ENCODE assay signal across 18 cellular contexts in the genomic region with DNA sequence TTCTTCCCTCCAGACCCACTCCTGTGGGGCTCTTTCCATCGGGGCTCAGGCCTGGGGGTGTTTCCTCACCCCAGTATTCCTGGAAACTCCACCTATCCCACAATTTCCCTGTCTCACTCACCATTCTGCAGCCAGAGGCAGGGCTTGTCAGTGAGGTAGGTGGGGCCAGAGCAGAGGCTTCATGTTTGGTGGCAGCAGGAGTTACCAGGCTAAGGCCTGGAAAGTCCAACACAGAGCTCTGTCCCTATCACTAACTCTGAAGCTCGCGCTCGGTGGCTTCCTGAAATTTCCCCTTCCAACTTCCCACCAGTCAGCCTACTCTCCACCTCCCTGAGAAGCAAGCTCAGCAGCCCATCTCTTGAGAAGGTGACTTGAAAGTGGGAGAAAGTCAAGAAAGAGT. TPM values are rescaled to one million over a fixed set of nuclear protein-coding genes. Genes with fewer than 3 reads are reported as not detected.
A peak's percentile ranks its signal among the peaks of the same experiment; 100 is the strongest.
DNase-seq lines count a peak whose midpoint lies in the region; ATAC-seq, FAIRE-seq and TF ChIP-seq lines count a peak whose summit lies in the region.
"Had no signal": no experiment of that assay in that cellular context is flagged by ENCODE, and none has a peak within 500 bp of the region (broad histone marks: within the 10 kb centered on the region; RNA-seq: fewer than 3 reads in every experiment).

No MANE protein-coding gene starts in this region.

- H2BK20ac ChIP-seq in IMR-90 (ENCODE audit: low read depth, low read length): no peak overlapping the region

- peak overlapping the region; percentile 24 for H2AK9ac ChIP-seq in IMR-90 (replicated peaks; ENCODE audit: low read depth, low read length, poor library complexity)

- FAIRE-seq in HepG2 (lab: Jason Lieb, UNC): no peak
- FAIRE-seq: GM12891, GM18507 had no signal

- H2AFZ ChIP-seq in IMR-90 (replicated peaks; ENCODE audit: low read length, poor library complexity) (no peak overlapping the region), HepG2 (ENCODE audit: low read length) (peak overlapping the region; percentile 9), trophoblast cell (ENCODE audit: insufficient read depth, low read length, poor library complexity) (no peak overlapping the region)

- H4K8ac ChIP-seq in IMR-90 (ENCODE audit: low read depth in 2 of 2, low read length in 2 of 2): no peak overlapping the region
- no peak overlapping the region for H4K8ac ChIP-seq in trophoblast cell (ENCODE audit: low read depth, low read length)

- H3K4me1 Mint-ChIP-seq in activated T-helper 2 cell treated with anti-CD3 and anti-CD28 coated beads, Interferon-gamma antibody, Interleukin-2, Interleukin-4, amounts not matched to agents 10 μg/mL and 5 μg/mL and 100 μg/mL, durations not matched to agents 14 hours and 24 hours and 36 hours (ENCODE audit: low read depth): no peaks in the 10 kb centered on the region
- H3K4me1 Mint-ChIP-seq: CD4-positive, CD25-positive, alpha-beta regulatory T cell had no signal

- H3K18ac ChIP-seq in IMR-90 (ENCODE audit: low read depth, low read length): no peak overlapping the region
- H3K18ac ChIP-seq in trophoblast cell (ENCODE audit: low read length): no peak overlapping the region

- no peaks in the 10 kb centered on the region for H4K20me1 ChIP-seq in BLaER1
- H4K20me1 ChIP-seq in IMR-90 (ENCODE audit: insufficient read depth, low read length): no peaks in the 10 kb centered on the region
- H4K20me1 ChIP-seq in HepG2 (ENCODE audit: insufficient read depth, low read length): no peaks in the 10 kb centered on the region

- no peak overlapping the region for H3K14ac ChIP-seq in IMR-90 (replicated peaks; ENCODE audit: low read depth, low read length)
- H3K14ac ChIP-seq in trophoblast cell (ENCODE audit: low read length): no peak overlapping the region

- H3K9ac ChIP-seq in BLaER1 (no peak overlapping the region), IMR-90 (ENCODE audit: low read depth, low read length) (no peak overlapping the region), HepG2 (ENCODE audit: insufficient read depth, low read depth, low read length) (no peak overlapping the region), trophoblast cell (ENCODE audit: low read length) (no peak overlapping the region)

- TF ChIP-seq POLR2A in IMR-90 (IDR thresholded peaks at IDR 0.05; ENCODE audit: low read depth, low read length): no peak
- no peak for TF ChIP-seq POLR2A in HepG2 (IDR thresholded peaks at IDR 0.05; ENCODE audit: insufficient read depth in 1 of 2, low read depth in 2 of 2, low read length in 2 of 2)

- H3K9me3 ChIP-seq in BLaER1 (no peaks in the 10 kb centered on the region), IMR-90 (ENCODE audit: control insufficient read depth, insufficient read depth, low read length) (no peaks in the 10 kb centered on the region), HepG2 (ENCODE audit: low read length) (no peaks in the 10 kb centered on the region), trophoblast cell (ENCODE audit: insufficient read depth, low read depth, low read length) (peaks cover 2% of the 10 kb centered on the region)
- H3K9me3 ChIP-seq: Caco-2 had no signal

- no peak overlapping the region for H3K4ac ChIP-seq in IMR-90 (ENCODE audit: low read depth, low read length)
- no peak overlapping the region for H3K4ac ChIP-seq in trophoblast cell (ENCODE audit: low read depth, low read length)

- WGBS in IMR-90 (ENCODE audit: extremely low coverage in 2 of 2, insufficient read length in 1 of 2), 2 experiments: no CpG with 5 or more reads among the region's 4 CpGs
- 3% methylated on average over 2 of the region's 4 CpGs for WGBS in HepG2 (ENCODE audit: low lambda C conversion rate)
- WGBS in trophoblast cell (ENCODE audit: extremely low coverage, insufficient coverage, insufficient read length): no CpG with 5 or more reads among the region's 4 CpGs

- POLR2A ChIA-PET in IMR-90 (lab: Charles Lee; ENCODE audit: unreplicated experiment): no interaction called here
- POLR2A ChIA-PET in HepG2 (lab: Yijun Ruan, JAX): no interaction called here

- no peak overlapping the region for H3K27ac Mint-ChIP-seq in activated T-helper 2 cell treated with anti-CD3 and anti-CD28 coated beads, Interferon-gamma antibody, Interleukin-2, Interleukin-4, amounts not matched to agents 10 μg/mL and 5 μg/mL and 100 μg/mL, durations not matched to agents 14 hours and 24 hours and 36 hours
- H3K27ac Mint-ChIP-seq: CD4-positive, CD25-positive, alpha-beta regulatory T cell; CD8-positive, alpha-beta T cell; GM23338 had no signal

- no peak for ATAC-seq in IMR-90 (ENCODE audit: low read depth)
- ATAC-seq in HepG2: peak; percentile 73
- ATAC-seq: CD8-positive, alpha-beta T cell; GM23338; HCT116 had no signal

- H2AK5ac ChIP-seq in IMR-90 (ENCODE audit: low read depth, low read length) (no peak overlapping the region), trophoblast cell (ENCODE audit: low read length) (no peak overlapping the region)

- no peak overlapping the region for H3K4me3 ChIP-seq in BLaER1
- H3K4me3 ChIP-seq in IMR-90 (ENCODE audit: insufficient read depth, low read depth, low read length): no peak overlapping the region
- H3K4me3 ChIP-seq in HepG2 (replicated peaks in 1 of 3; ENCODE audit: insufficient read depth in 1 of 3, low read depth in 2 of 3, low read length in 3 of 3): no peak overlapping the region
- H3K4me3 ChIP-seq in trophoblast cell (ENCODE audit: low read depth, low read length): no peak overlapping the region
- H3K4me3 ChIP-seq: GM23338 had no signal

- dilution Hi-C loops in IMR-90 (cut with HindIII; ENCODE audit: low sequenced_read_pairs, unreplicated experiment): no loop called here

- H3K4me3 Mint-ChIP-seq in activated T-helper 2 cell treated with anti-CD3 and anti-CD28 coated beads, Interferon-gamma antibody, Interleukin-2, Interleukin-4, amounts not matched to agents 10 μg/mL and 5 μg/mL and 100 μg/mL, durations not matched to agents 14 hours and 24 hours and 36 hours (ENCODE audit: low read depth): no peak overlapping the region
- H3K4me3 Mint-ChIP-seq: CD4-positive, CD25-positive, alpha-beta regulatory T cell; CD8-positive, alpha-beta T cell; GM23338; H9 had no signal

- no peak overlapping the region for H3K56ac ChIP-seq in IMR-90 (ENCODE audit: extremely low read depth, insufficient read depth, low read length)

- H3K27me3 ChIP-seq in BLaER1: no peaks in the 10 kb centered on the region
- no peaks in the 10 kb centered on the region; the same call in 1 of the 2 replicates for H3K27me3 ChIP-seq in IMR-90 (ENCODE audit: control insufficient read depth, insufficient read depth, low read length)
- 0 out of 5 replicates have a peak, but pooled peaks cover 0 to 9% of the 10 kb centered on the region in 2 experiments for H3K27me3 ChIP-seq in HepG2 (ENCODE audit: control insufficient read depth in 1 of 2, insufficient read depth in 2 of 2, low read length in 2 of 2)
- no peaks in the 10 kb centered on the region for H3K27me3 ChIP-seq in trophoblast cell (ENCODE audit: insufficient read depth, low read length)

- no peak overlapping the region for H2BK5ac ChIP-seq in IMR-90 (ENCODE audit: low read depth, low read length, poor library complexity, severe bottlenecking)
- H2BK5ac ChIP-seq in trophoblast cell (ENCODE audit: low read depth, low read length, poor library complexity): no peak overlapping the region

- H3K9me3 Mint-ChIP-seq in activated T-helper 2 cell treated with anti-CD3 and anti-CD28 coated beads, Interferon-gamma antibody, Interleukin-2, Interleukin-4, amounts not matched to agents 10 μg/mL and 5 μg/mL and 100 μg/mL, durations not matched to agents 14 hours and 24 hours and 36 hours: no peaks in the 10 kb centered on the region
- H3K9me3 Mint-ChIP-seq: CD8-positive, alpha-beta T cell; GM23338; H9 had no signal

- no peak for DNase-seq in IMR-90
- no peak for DNase-seq in HepG2 (ENCODE audit: low spot score)
- DNase-seq in trophoblast cell: no peak
- no peak for DNase-seq in activated T-helper 2 cell treated with anti-CD3 and anti-CD28 coated beads, Interferon-gamma antibody, Interleukin-2, Interleukin-4, amounts not matched to agents 10 μg/mL and 5 μg/mL and 100 μg/mL, durations not matched to agents 14 hours and 24 hours and 36 hours (ENCODE audit: low spot score)
- no peak for DNase-seq in RPMI8226
- DNase-seq: Caco-2; CD4-positive, CD25-positive, alpha-beta regulatory T cell; CD8-positive, alpha-beta T cell; DMS153; DMS79 treated with DMSO at 0.1 percent for 48 hours; GF-D8; H9 had no signal

- TF ChIP-seq CTCF in IMR-90 (conservative IDR thresholded peaks at IDR 0.05; ENCODE audit: low read depth, low read length): no peak
- no peak for TF ChIP-seq CTCF in HepG2 (CRISPR knock-in tag; IDR thresholded peaks at IDR 0.05)

- intact Hi-C loops in IMR-90 (cut with micrococcal nuclease): no loop called here
- intact Hi-C loops in HepG2 (cut with micrococcal nuclease; ENCODE audit: unreplicated experiment): no loop called here
- intact Hi-C loops in activated T-helper 2 cell treated with anti-CD3 and anti-CD28 coated beads, Interferon-gamma antibody, Interleukin-2, Interleukin-4, amounts not matched to agents 10 μg/mL and 5 μg/mL and 100 μg/mL, durations not matched to agents 14 hours and 24 hours and 36 hours (cut with micrococcal nuclease): no loop called here

- H2BK15ac ChIP-seq in IMR-90 (ENCODE audit: low read depth, low read length): no peak overlapping the region

- H3K23ac ChIP-seq in IMR-90 (ENCODE audit: low read depth, low read length) (no peak overlapping the region), trophoblast cell (ENCODE audit: low read length) (peak overlapping the region; percentile 69)

- CTCF ChIA-PET in IMR-90 (lab: Yijun Ruan, JAX): no interaction called here
- CTCF ChIA-PET in HepG2 (lab: Yijun Ruan, JAX; ENCODE audit: low intra/inter-chr PET ratio, low total read pairs): no interaction called here

- H4K91ac ChIP-seq in IMR-90 (ENCODE audit: insufficient read depth, low read depth, low read length) (no peak overlapping the region), trophoblast cell (ENCODE audit: low read depth, low read length) (no peak overlapping the region)

- H4K5ac ChIP-seq in IMR-90 (ENCODE audit: low read depth, low read length): no peak overlapping the region

- BruUV-seq in IMR-90 (replicated peaks; lab: Mats Ljungman, UMichigan): no TSS peak
- no TSS peak for BruUV-seq in HepG2 (replicated peaks; lab: Mats Ljungman, UMichigan)

- H2BK120ac ChIP-seq in IMR-90 (ENCODE audit: low read depth, low read length) (no peak overlapping the region), trophoblast cell (ENCODE audit: insufficient read depth, low read length, poor library complexity) (no peak overlapping the region)

- TF ChIP-seq EP300 in HepG2 (IDR thresholded peaks at IDR 0.05; ENCODE audit: low read depth in 2 of 2, low read length in 2 of 2) (no peak), HepG2 (CRISPR knock-in tag; IDR thresholded peaks at IDR 0.05; ENCODE audit: borderline replicate concordance) (no peak)

- H3K4me1 ChIP-seq in BLaER1 (peaks cover 25% of the 10 kb centered on the region), IMR-90 (ENCODE audit: control insufficient read depth, insufficient read depth, low read length) (peaks cover 3% of the 10 kb centered on the region; the same call in 1 of the 2 replicates), HepG2 (ENCODE audit: insufficient read depth, low read length) (peaks cover 34% of the 10 kb centered on the region), trophoblast cell (ENCODE audit: control insufficient read depth in 1 of 2, insufficient read depth in 2 of 2, low read length in 2 of 2) (peaks cover 0 to 3% of the 10 kb centered on the region in 2 experiments)
- H3K4me1 ChIP-seq: Caco-2 had no signal

- in situ Hi-C loops in IMR-90 (cut with MboI; ENCODE audit: low sequenced_read_pairs) (no loop called here), HepG2 (cut with HindIII; ENCODE audit: extremely low pct_ligation_motif_present, low pct_unique_long_range_greater_than_20kb) (no loop called here)

- no peaks in the 10 kb centered on the region for H3K9me1 ChIP-seq in IMR-90 (ENCODE audit: insufficient read depth, low read length)

- H3K36me3 ChIP-seq in BLaER1: no peaks in the 10 kb centered on the region
- no peaks in the 10 kb centered on the region for H3K36me3 ChIP-seq in IMR-90 (ENCODE audit: control insufficient read depth, insufficient read depth, low read length)
- no peaks in the 10 kb centered on the region for H3K36me3 ChIP-seq in HepG2 (replicated peaks in 1 of 2; ENCODE audit: control insufficient read depth in 1 of 2, insufficient read depth in 2 of 2, low read length in 2 of 2)
- no peaks in the 10 kb centered on the region for H3K36me3 ChIP-seq in trophoblast cell (ENCODE audit: control insufficient read depth in 1 of 2, insufficient read depth in 2 of 2, low read length in 2 of 2)

- H3K4me2 ChIP-seq in BLaER1: peak overlapping the region; percentile 15; the same call in 1 of the 2 replicates
- no peak overlapping the region for H3K4me2 ChIP-seq in IMR-90 (ENCODE audit: low read depth, low read length)
- H3K4me2 ChIP-seq in HepG2 (ENCODE audit: low read depth, low read length): no peak overlapping the region; the same call in 1 of the 2 replicates
- no peak overlapping the region for H3K4me2 ChIP-seq in trophoblast cell (ENCODE audit: low read length)
- H3K4me2 ChIP-seq: GM23338 had no signal

- no peak overlapping the region for H2BK12ac ChIP-seq in trophoblast cell (ENCODE audit: low read length)

- H3K79me1 ChIP-seq in IMR-90 (ENCODE audit: low read depth in 1 of 2, low read length in 2 of 2): no peaks in the 10 kb centered on the region
- no peaks in the 10 kb centered on the region for H3K79me1 ChIP-seq in trophoblast cell (ENCODE audit: low read length)

- H3K36me3 Mint-ChIP-seq in activated T-helper 2 cell treated with anti-CD3 and anti-CD28 coated beads, Interferon-gamma antibody, Interleukin-2, Interleukin-4, amounts not matched to agents 10 μg/mL and 5 μg/mL and 100 μg/mL, durations not matched to agents 14 hours and 24 hours and 36 hours (ENCODE audit: low read depth): no peaks in the 10 kb centered on the region
- H3K36me3 Mint-ChIP-seq: CD4-positive, CD25-positive, alpha-beta regulatory T cell; CD8-positive, alpha-beta T cell had no signal

- no peak for TF ChIP-seq RAD21 in IMR-90 (IDR thresholded peaks at IDR 0.05; ENCODE audit: low read length)
- TF ChIP-seq RAD21 in HepG2 (CRISPR knock-in tag; IDR thresholded peaks at IDR 0.05): no peak

- no peak overlapping the region for H4K12ac ChIP-seq in trophoblast cell (ENCODE audit: low read depth, low read length)

- H3K27ac ChIP-seq in BLaER1 (no peak overlapping the region), IMR-90 (ENCODE audit: insufficient read depth, low read length) (no peak overlapping the region), HepG2 (ENCODE audit: extremely low read length, insufficient read depth, low read length) (no peak overlapping the region), trophoblast cell (ENCODE audit: low read depth, low read length) (no peak overlapping the region)
- H3K27ac ChIP-seq: C4-2B had no signal

- H3K79me2 ChIP-seq in HepG2 (ENCODE audit: insufficient read depth, low read length) (no peaks in the 10 kb centered on the region), trophoblast cell (ENCODE audit: control insufficient read depth, insufficient read depth, low read length, poor library complexity) (no peaks in the 10 kb centered on the region)

- H3K27me3 Mint-ChIP-seq in activated T-helper 2 cell treated with anti-CD3 and anti-CD28 coated beads, Interferon-gamma antibody, Interleukin-2, Interleukin-4, amounts not matched to agents 10 μg/mL and 5 μg/mL and 100 μg/mL, durations not matched to agents 14 hours and 24 hours and 36 hours (ENCODE audit: low read depth): peaks cover 3% of the 10 kb centered on the region

RNA-seq across cellular contexts. Expression of a gene that starts 44.2 kb away (rescaled TPM):
- total RNA-seq in IMR-90 (2012; rRNA removed) (9.7 and 10.6 TPM in 2 replicates), HepG2 (2016; rRNA removed; fragmentation: Illumina TruSeq; extraction: Trizol) (45.4 and 54.7 TPM in 2 replicates)
- polyA plus RNA-seq in IMR-90 (2012; rRNA removed) (4.2 and 4.7 TPM in 2 replicates), HepG2 (2011; rRNA removed) (6.1 and 7.9 TPM in 2 replicates)
- 1.9 and 3.2 TPM in 2 replicates for polyA plus RNA-seq in IMR-90 (2012; cell fraction: cytosol; rRNA removed)
- 2.5 and 4.3 TPM in 2 replicates for polyA plus RNA-seq in IMR-90 (2012; cell fraction: nucleus; rRNA removed; ENCODE audit: low replicate concordance)
- 8.6 and 10.2 TPM in 2 replicates for total RNA-seq in HepG2 (2016; cell fraction: cytosol; rRNA removed; fragmentation: Illumina TruSeq; extraction: Trizol; ENCODE audit: low read depth)
- total RNA-seq in HepG2 (2016; cell fraction: insoluble cytoplasmic fraction; rRNA removed; fragmentation: Illumina TruSeq; extraction: Trizol): 44.2 and 51.4 TPM in 2 replicates
- 25.6 and 27.4 TPM in 2 replicates for total RNA-seq in HepG2 (2016; cell fraction: membrane; rRNA removed; fragmentation: Illumina TruSeq; extraction: Trizol)
- 26.0 and 31.5 TPM in 2 replicates for total RNA-seq in HepG2 (2016; cell fraction: nucleus; rRNA removed; fragmentation: Illumina TruSeq; extraction: Trizol)
- 4.7 and 5.4 TPM in 2 replicates for polyA plus RNA-seq in HepG2 (2011; cell fraction: cytosol; rRNA removed)
- 3.8 and 5.4 TPM in 2 replicates for polyA plus RNA-seq in HepG2 (2011; cell fraction: nucleus; rRNA removed)
- 5.8 and 9.1 TPM in 2 replicates for polyA plus RNA-seq in HepG2 (2012)
- polyA plus RNA-seq in HepG2 (2016; cell fraction: cytosol; fragmentation: Illumina TruSeq; extraction: Trizol; ENCODE audit: low read depth): 3.9 and 4.0 TPM in 2 replicates
- 40.2 and 42.2 TPM in 2 replicates for polyA plus RNA-seq in HepG2 (2016; cell fraction: insoluble cytoplasmic fraction; fragmentation: Illumina TruSeq; extraction: Trizol; ENCODE audit: low read depth)
- polyA plus RNA-seq in HepG2 (2016; cell fraction: membrane; fragmentation: Illumina TruSeq; extraction: Trizol; ENCODE audit: low read depth): 11.4 and 13.7 TPM in 2 replicates
- polyA plus RNA-seq in HepG2 (2016; cell fraction: nucleus; fragmentation: Illumina TruSeq; extraction: Trizol; ENCODE audit: insufficient read depth, low read depth): 31.4 and 31.9 TPM in 2 replicates
- polyA minus RNA-seq in HepG2 (2011; rRNA and poly(A)+ RNA removed; ENCODE audit: low replicate concordance): 12.9 and 36.5 TPM in 2 replicates
- 7.1 and 11.8 TPM in 2 replicates for polyA minus RNA-seq in HepG2 (2011; cell fraction: cytosol; rRNA and poly(A)+ RNA removed)
- polyA minus RNA-seq in HepG2 (2011; cell fraction: nucleus; rRNA and poly(A)+ RNA removed): 8.9 and 11.2 TPM in 2 replicates
- 8.3 and 8.5 TPM in 2 replicates for polyA plus RNA-seq in trophoblast cell (2013)
- 39.1 and 40.5 TPM in 2 replicates for total RNA-seq in activated T-helper 2 cell treated with anti-CD3 and anti-CD28 coated beads, Interferon-gamma antibody, Interleukin-2, Interleukin-4, amounts not matched to agents 10 μg/mL and 5 μg/mL and 100 μg/mL, durations not matched to agents 14 hours and 24 hours and 36 hours
